In the genomic region with DNA sequence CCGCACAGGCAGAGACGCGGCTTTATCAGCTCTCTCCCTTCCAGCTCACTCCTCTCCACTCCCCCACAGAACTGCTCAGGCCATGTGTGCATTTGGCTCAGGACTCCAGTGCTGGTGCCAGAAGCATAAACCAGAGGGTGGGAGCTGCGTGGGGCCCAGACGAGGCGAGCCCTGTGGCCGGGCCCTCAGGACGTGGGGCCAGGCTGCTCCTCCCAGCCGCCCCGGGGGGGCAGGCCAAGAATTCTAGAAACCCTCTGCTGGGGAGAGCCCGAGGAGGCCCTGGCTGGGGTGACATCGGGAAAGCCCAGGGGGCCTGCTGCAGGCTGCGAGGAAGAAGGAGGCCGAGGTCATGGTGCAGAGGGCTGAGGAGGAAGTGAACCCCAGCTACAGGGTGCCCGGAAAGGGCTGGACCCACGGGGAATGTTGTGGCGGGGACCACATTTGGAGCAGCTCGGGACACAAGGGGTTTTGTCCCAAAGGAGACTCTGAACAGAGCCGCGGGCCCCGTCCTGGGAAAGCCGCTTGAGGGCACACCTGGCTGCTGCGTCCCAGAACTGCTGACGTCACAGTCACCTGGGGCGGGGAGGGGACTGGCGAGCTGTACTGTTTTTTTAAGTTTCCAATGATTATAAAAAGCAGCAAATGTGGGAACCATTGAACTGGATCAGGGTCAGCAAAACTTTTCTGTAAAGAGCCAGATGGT, we compare ENCODE assay signal across 10 cellular contexts.
A peak's percentile ranks its signal among the peaks of the same experiment; 100 is the strongest.
DNase-seq lines count a peak whose midpoint lies in the region; ATAC-seq and TF ChIP-seq lines count a peak whose summit lies in the region.
"Had no signal": no experiment of that assay in that cellular context is flagged by ENCODE, and none has a peak within 500 bp of the region (broad histone marks: within the 10 kb centered on the region; RNA-seq: fewer than 3 reads in every experiment).

No MANE protein-coding gene starts in this region.

- no peak overlapping the region for H3K27ac Mint-ChIP-seq in stimulated activated memory B cell treated with anti-CD40 and anti-IgM and Interleukin-4, amounts not matched to agents 10 μg/mL and 1 μg/mL and 100 μg/mL, for 72 hours

- ATAC-seq in left ventricle myocardium superior = peak; percentile 94
- ATAC-seq in stimulated activated memory B cell treated with anti-CD40 and anti-IgM and Interleukin-4, amounts not matched to agents 10 μg/mL and 1 μg/mL and 100 μg/mL, for 72 hours = no peak

- no peaks in the 10 kb centered on the region for H3K36me3 Mint-ChIP-seq in stimulated activated memory B cell treated with anti-CD40 and anti-IgM and Interleukin-4, amounts not matched to agents 10 μg/mL and 1 μg/mL and 100 μg/mL, for 72 hours

- no peak overlapping the region for H3K4me3 ChIP-seq in BJ (ENCODE audit: low read depth, low read length)
- no peak overlapping the region for H3K4me3 ChIP-seq in astrocyte of the cerebellum (ENCODE audit: low read depth, low read length)

- POLR2A ChIA-PET in BJ (lab: Charles Lee) = interaction anchor here (1.0 to 1.3 kb wide), 3 partner anchors 9 to 125 kb away, joined by 3 to 5 read pairs (median 3); a partner anchor contains a TSS

- intact Hi-C loops in left ventricle myocardium superior (cut with micrococcal nuclease) (no loop called here), posterior vena cava (cut with DNase I) (no loop called here)

- no peaks in the 10 kb centered on the region for H3K27me3 ChIP-seq in BJ (ENCODE audit: control insufficient read depth, insufficient read depth, low read length)

- H3K9me3 Mint-ChIP-seq in stimulated activated memory B cell treated with anti-CD40 and anti-IgM and Interleukin-4, amounts not matched to agents 10 μg/mL and 1 μg/mL and 100 μg/mL, for 72 hours = no peaks in the 10 kb centered on the region

- peaks cover 7% of the 10 kb centered on the region for H3K4me1 Mint-ChIP-seq in stimulated activated memory B cell treated with anti-CD40 and anti-IgM and Interleukin-4, amounts not matched to agents 10 μg/mL and 1 μg/mL and 100 μg/mL, for 72 hours

- H3K36me3 ChIP-seq in BJ (ENCODE audit: control insufficient read depth, insufficient read depth, low read length) = no peaks in the 10 kb centered on the region

- peaks cover 9% of the 10 kb centered on the region for H3K27me3 Mint-ChIP-seq in stimulated activated memory B cell treated with anti-CD40 and anti-IgM and Interleukin-4, amounts not matched to agents 10 μg/mL and 1 μg/mL and 100 μg/mL, for 72 hours

- in situ Hi-C loops in astrocyte of the cerebellum (cut with HindIII; ENCODE audit: low sequenced_read_pairs) = loop anchor here (5.0 kb wide), 1 partner anchor 40 kb away; no protein-coding TSS in a partner anchor

- CTCF ChIA-PET in BJ (lab: Yijun Ruan, JAX) = interaction anchor here (1.0 to 2.4 kb wide), 4 partner anchors 11 to 132 kb away, joined by 3 to 13 read pairs (median 4); a partner anchor contains a TSS

- 0 out of 2 replicates have a peak, but pooled peaks have one; percentile 9 for TF ChIP-seq CTCF in BJ (IDR thresholded peaks at IDR 0.05; ENCODE audit: insufficient read depth, low read depth, low read length)
- no peak for TF ChIP-seq CTCF in astrocyte of the cerebellum (IDR thresholded peaks at IDR 0.05; ENCODE audit: low read depth, low read length, missing control alignments)

- DNase-seq in BJ (ENCODE audit: low read depth) = peak; percentile 49
- DNase-seq in astrocyte of the cerebellum (ENCODE audit: low read depth) = peak; percentile 54
- peak; percentile 87 for DNase-seq in left ventricle myocardium superior
- DNase-seq in posterior vena cava (ENCODE audit: low spot score) = peak; percentile 91
- DNase-seq in effector CD8-positive, alpha-beta T cell (lab: John Stamatoyannopoulos, UW) = no peak
- DNase-seq in NCI-H524 treated with DMSO at 0.1 percent for 48 hours (lab: John Stamatoyannopoulos, UW) = no peak
- no peak for DNase-seq in NCI-H2196 (lab: John Stamatoyannopoulos, UW; ENCODE audit: unreplicated experiment)
- DNase-seq: central memory CD4-positive, alpha-beta T cell; KG1 had no signal

- no peak overlapping the region for H3K4me3 Mint-ChIP-seq in stimulated activated memory B cell treated with anti-CD40 and anti-IgM and Interleukin-4, amounts not matched to agents 10 μg/mL and 1 μg/mL and 100 μg/mL, for 72 hours

Comparison
In these comparisons a context has a peak if more than half of its experiments do, and no peak if none do; other contexts are left out.
1. DNase-seq: peak in BJ (single experiment), astrocyte of the cerebellum (single experiment), left ventricle myocardium superior (single experiment) and posterior vena cava (single experiment); none in effector CD8-positive, alpha-beta T cell (single experiment), NCI-H524 treated with DMSO at 0.1 percent for 48 hours (single experiment) and NCI-H2196 (single experiment).